In genomic region chr14:103115086-103115679, GRCh38 we compare ENCODE assay signal across 2 cellular contexts.
TF ChIP-seq lines count a peak whose summit lies in the region.

No MANE protein-coding gene starts in this region.

TF ChIP-seq in GM12891, 5 proteins besides CTCF, POLR2A, EP300 and RAD21:
- 0 out of 2 replicates have a peak, but pooled peaks have one; percentile 16 for TF ChIP-seq POU2F2 (IDR thresholded peaks at IDR 0.05; ENCODE audit: low read depth, low read length)

TF ChIP-seq in GM12878, 131 proteins besides CTCF, POLR2A, EP300 and RAD21:
- peak; percentile 68 for TF ChIP-seq NR2F1 (conservative IDR thresholded peaks at IDR 0.05)
- 0 out of 2 replicates have a peak, but pooled peaks have one; percentile 27 for TF ChIP-seq MTA2 (IDR thresholded peaks at IDR 0.05; ENCODE audit: low read depth)
- peak; percentile 36 to 61; a peak in 2 of 4 replicates for TF ChIP-seq IKZF2 (IDR thresholded peaks at IDR 0.05)
- TF ChIP-seq RELB (IDR thresholded peaks at IDR 0.05; ENCODE audit: low read depth) = peak; percentile 32; the same call in 1 of the 2 replicates
- peak; percentile 93 for TF ChIP-seq ZNF217 (IDR thresholded peaks at IDR 0.05)
- TF ChIP-seq IKZF1 (conservative IDR thresholded peaks at IDR 0.05) = peak; percentile 57
- TF ChIP-seq SMARCA5 (IDR thresholded peaks at IDR 0.05) = peak; percentile 67
- peak; percentile 55 for TF ChIP-seq EED (IDR thresholded peaks at IDR 0.05; ENCODE audit: low read depth)
- TF ChIP-seq JUNB (IDR thresholded peaks at IDR 0.05) = peak; percentile 36; the same call in 1 of the 2 replicates
